ENCODE assay signal across 8 cellular contexts in genomic region chr17:79951361-79952264, GRCh38.
DNase-seq lines count a peak whose midpoint lies in the region; ATAC-seq lines count a peak whose summit lies in the region.

No MANE protein-coding gene starts in this region.

- intact Hi-C loops in left ventricle myocardium superior (cut with micrococcal nuclease): no loop called here

- DNase-seq in DMS153 treated with DMSO at 0.1 percent for 48 hours (lab: John Stamatoyannopoulos, UW; ENCODE audit: unreplicated experiment): peak; percentile 66
- DNase-seq in SK-N-DZ (ENCODE audit: low spot score): peak; percentile 46
- peak; percentile 65 for DNase-seq in left ventricle myocardium superior
- peak; percentile 83 for DNase-seq in putamen (ENCODE audit: low spot score)
- no peak for DNase-seq in stimulated activated naive CD4-positive, alpha-beta T cell treated with Interleukin-2 at 50 U/mL for 16 hours (lab: John Stamatoyannopoulos, UW)
- no peak for DNase-seq in activated T-cell treated with anti-CD3 and anti-CD28 coated beads, Interleukin-2, amount 50 U/mL, for 48 hours

- peak; percentile 84 for ATAC-seq in left ventricle myocardium superior
- ATAC-seq in HG02970 (IDR thresholded peaks at IDR 0.05; ENCODE audit: low FRiP score, unreplicated experiment): no peak
- no peak for ATAC-seq in HG03378 (IDR thresholded peaks at IDR 0.05; ENCODE audit: unreplicated experiment)

Comparison
In these comparisons a context has a peak if more than half of its experiments do, and no peak if none do; other contexts are left out.
1. DNase-seq: peak in DMS153 treated with DMSO at 0.1 percent for 48 hours (single experiment), SK-N-DZ (single experiment), left ventricle myocardium superior (single experiment) and putamen (single experiment); none in stimulated activated naive CD4-positive, alpha-beta T cell treated with Interleukin-2 at 50 U/mL for 16 hours (single experiment) and activated T-cell treated with anti-CD3 and anti-CD28 coated beads, Interleukin-2, amount 50 U/mL, for 48 hours (0 of 2).